ENCODE assay signal across 16 cellular contexts in the genomic region with DNA sequence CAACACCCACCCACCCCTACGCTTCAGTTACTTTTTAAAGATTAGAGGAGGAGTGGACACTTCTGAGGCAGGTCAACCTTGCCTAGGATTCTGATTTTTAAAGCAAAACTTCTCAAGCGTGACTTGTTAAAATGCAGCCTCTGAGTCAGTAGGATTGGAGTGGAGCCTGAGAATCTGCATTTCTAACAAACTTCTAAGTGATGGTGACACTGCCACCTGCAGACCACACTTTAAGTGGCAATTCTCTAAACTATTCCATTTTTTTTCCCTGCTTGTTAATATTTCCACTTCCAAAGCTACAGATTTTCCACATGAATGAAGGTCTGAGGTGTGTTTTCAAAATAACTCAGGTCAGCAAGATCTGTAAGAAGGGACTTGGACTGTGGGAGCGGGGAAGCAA.
DNase-seq lines count a peak whose midpoint lies in the region; ATAC-seq and TF ChIP-seq lines count a peak whose summit lies in the region.
"Had no signal": no experiment of that assay in that cellular context is flagged by ENCODE, and none has a peak within 500 bp of the region (broad histone marks: within the 10 kb centered on the region; RNA-seq: fewer than 3 reads in every experiment).

No MANE protein-coding gene starts in this region.

- H3K27ac Mint-ChIP-seq in osteocyte (ENCODE audit: unreplicated experiment), result no peak overlapping the region
- no peak overlapping the region for H3K27ac Mint-ChIP-seq in activated CD8-positive, alpha-beta T cell treated with anti-CD3 and anti-CD28 coated beads, Interleukin-2, amount 10 ng/mL, durations not matched to agents 7 days and 5 days
- H3K27ac Mint-ChIP-seq: activated CD8-positive, alpha-beta memory T cell treated with anti-CD3 and anti-CD28 coated beads, Interleukin-2, amount 10 ng/mL, durations not matched to agents 7 days and 5 days; activated naive CD4-positive, alpha-beta T cell treated with anti-CD3 and anti-CD28 coated beads, Interleukin-2, amount 50 U/mL, for 24 hours; CD8-positive, alpha-beta T cell had no signal

- no peaks in the 10 kb centered on the region for H3K27me3 ChIP-seq in brain microvascular endothelial cell (replicated peaks)
- H3K27me3 ChIP-seq: esophagus muscularis mucosa, tibial artery had no signal

- POLR2A ChIA-PET in activated CD8-positive, alpha-beta T cell treated with anti-CD3 and anti-CD28 coated beads, Interleukin-2, amount 10 ng/mL, durations not matched to agents 7 days and 5 days (lab: Charles Lee), result no interaction called here

- H3K36me3 Mint-ChIP-seq in osteocyte (ENCODE audit: unreplicated experiment), result peaks cover 2% of the 10 kb centered on the region
- no peaks in the 10 kb centered on the region for H3K36me3 Mint-ChIP-seq in activated CD8-positive, alpha-beta T cell treated with anti-CD3 and anti-CD28 coated beads, Interleukin-2, amount 10 ng/mL, durations not matched to agents 7 days and 5 days (ENCODE audit: low read depth)
- H3K36me3 Mint-ChIP-seq: activated naive CD4-positive, alpha-beta T cell treated with anti-CD3 and anti-CD28 coated beads, Interleukin-2, amount 50 U/mL, for 24 hours; CD8-positive, alpha-beta T cell had no signal

- no peak for ATAC-seq in activated CD8-positive, alpha-beta T cell treated with anti-CD3 and anti-CD28 coated beads, Interleukin-2, amount 10 ng/mL, durations not matched to agents 7 days and 5 days
- ATAC-seq in GM18867 (IDR thresholded peaks at IDR 0.05; ENCODE audit: unreplicated experiment), result no peak
- ATAC-seq: activated CD8-positive, alpha-beta memory T cell treated with anti-CD3 and anti-CD28 coated beads, Interleukin-2, amount 10 ng/mL, durations not matched to agents 7 days and 5 days; CD8-positive, alpha-beta T cell had no signal

- peak; percentile 28 for TF ChIP-seq CTCF in GM12864 (IDR thresholded peaks at IDR 0.05; ENCODE audit: low read depth, low read length, missing control alignments)
- TF ChIP-seq CTCF in brain microvascular endothelial cell (IDR thresholded peaks at IDR 0.05; ENCODE audit: low read depth, low read length, missing control alignments), result peak; percentile 24
- TF ChIP-seq CTCF in osteocyte (IDR thresholded peaks at IDR 0.05), result peak; percentile 18

- no peaks in the 10 kb centered on the region for H3K36me3 ChIP-seq in brain microvascular endothelial cell (replicated peaks)
- H3K36me3 ChIP-seq: esophagus muscularis mucosa, tibial artery had no signal

- no peaks in the 10 kb centered on the region for H3K27me3 Mint-ChIP-seq in osteocyte (ENCODE audit: unreplicated experiment)
- peaks cover 29% of the 10 kb centered on the region for H3K27me3 Mint-ChIP-seq in activated CD8-positive, alpha-beta T cell treated with anti-CD3 and anti-CD28 coated beads, Interleukin-2, amount 10 ng/mL, durations not matched to agents 7 days and 5 days (ENCODE audit: low read depth)

- no peak for TF ChIP-seq EP300 in Ishikawa (IDR thresholded peaks at IDR 0.05; ENCODE audit: borderline replicate concordance)

- TF ChIP-seq RAD21 in Ishikawa (IDR thresholded peaks at IDR 0.05; ENCODE audit: low read depth), result peak; percentile 49; the same call in 1 of the 2 replicates

- no peak overlapping the region for H3K27ac ChIP-seq in brain microvascular endothelial cell
- H3K27ac ChIP-seq: esophagus muscularis mucosa, GM23248, tibial artery, VCaP had no signal

- H3K4me1 Mint-ChIP-seq in osteocyte (ENCODE audit: unreplicated experiment), result peaks cover 22% of the 10 kb centered on the region
- H3K4me1 Mint-ChIP-seq in activated CD8-positive, alpha-beta T cell treated with anti-CD3 and anti-CD28 coated beads, Interleukin-2, amount 10 ng/mL, durations not matched to agents 7 days and 5 days (ENCODE audit: low read depth), result no peaks in the 10 kb centered on the region
- H3K4me1 Mint-ChIP-seq: activated CD8-positive, alpha-beta memory T cell treated with anti-CD3 and anti-CD28 coated beads, Interleukin-2, amount 10 ng/mL, durations not matched to agents 7 days and 5 days; activated naive CD4-positive, alpha-beta T cell treated with anti-CD3 and anti-CD28 coated beads, Interleukin-2, amount 50 U/mL, for 24 hours had no signal

- H3K4me3 ChIP-seq in GM12864 (ENCODE audit: low read depth, low read length), result no peak overlapping the region
- no peak overlapping the region for H3K4me3 ChIP-seq in brain microvascular endothelial cell (ENCODE audit: low read depth, low read length)
- H3K4me3 ChIP-seq: esophagus muscularis mucosa, GM23248, tibial artery had no signal

- DNase-seq in GM12864 (ENCODE audit: low read depth), result no peak
- no peak for DNase-seq in brain microvascular endothelial cell
- DNase-seq in osteocyte (ENCODE audit: extremely low spot score, unreplicated experiment), result no peak
- DNase-seq in activated CD8-positive, alpha-beta T cell treated with anti-CD3 and anti-CD28 coated beads, Interleukin-2, amount 10 ng/mL, durations not matched to agents 7 days and 5 days, result no peak
- no peak for DNase-seq in SKM-1 (lab: John Stamatoyannopoulos, UW; ENCODE audit: unreplicated experiment)
- DNase-seq: activated CD8-positive, alpha-beta memory T cell treated with anti-CD3 and anti-CD28 coated beads, Interleukin-2, amount 10 ng/mL, durations not matched to agents 7 days and 5 days; CD8-positive, alpha-beta T cell; GM23248; NCI-H1417 treated with DMSO at 0.1 percent for 48 hours; occipital lobe; tibial artery had no signal

- CTCF ChIA-PET in activated CD8-positive, alpha-beta T cell treated with anti-CD3 and anti-CD28 coated beads, Interleukin-2, amount 10 ng/mL, durations not matched to agents 7 days and 5 days (lab: Charles Lee), result interaction anchor here (1.3 kb wide), 1 partner anchor 14 kb away, joined by 3 read pairs; no protein-coding TSS in a partner anchor

- H3K9me3 Mint-ChIP-seq in osteocyte (ENCODE audit: unreplicated experiment), result no peaks in the 10 kb centered on the region
- H3K9me3 Mint-ChIP-seq in activated CD8-positive, alpha-beta T cell treated with anti-CD3 and anti-CD28 coated beads, Interleukin-2, amount 10 ng/mL, durations not matched to agents 7 days and 5 days (ENCODE audit: insufficient read depth), result no peaks in the 10 kb centered on the region
- H3K9me3 Mint-ChIP-seq: activated naive CD4-positive, alpha-beta T cell treated with anti-CD3 and anti-CD28 coated beads, Interleukin-2, amount 50 U/mL, for 24 hours; CD8-positive, alpha-beta T cell had no signal

- in situ Hi-C loops in brain microvascular endothelial cell (cut with HindIII; ENCODE audit: low pct_ligation_motif_present, low sequenced_read_pairs), result no loop called here

- H3K4me3 Mint-ChIP-seq in osteocyte (ENCODE audit: unreplicated experiment), result no peak overlapping the region
- no peak overlapping the region for H3K4me3 Mint-ChIP-seq in activated CD8-positive, alpha-beta T cell treated with anti-CD3 and anti-CD28 coated beads, Interleukin-2, amount 10 ng/mL, durations not matched to agents 7 days and 5 days
- H3K4me3 Mint-ChIP-seq: activated CD8-positive, alpha-beta memory T cell treated with anti-CD3 and anti-CD28 coated beads, Interleukin-2, amount 10 ng/mL, durations not matched to agents 7 days and 5 days; activated naive CD4-positive, alpha-beta T cell treated with anti-CD3 and anti-CD28 coated beads, Interleukin-2, amount 50 U/mL, for 24 hours; CD8-positive, alpha-beta T cell had no signal

TF ChIP-seq in Ishikawa, 13 proteins besides CTCF, POLR2A, EP300 and RAD21 (continues in another document):
- TF ChIP-seq ZBTB7A (IDR thresholded peaks at IDR 0.05; ENCODE audit: low read depth) (no peak), TCF12 (IDR thresholded peaks at IDR 0.05; ENCODE audit: low read depth) (no peak), CEBPB (IDR thresholded peaks at IDR 0.05) (no peak), YY1 (IDR thresholded peaks at IDR 0.05; ENCODE audit: low read depth) (no peak), EGR1 (IDR thresholded peaks at IDR 0.05) (no peak), CREB1 (IDR thresholded peaks at IDR 0.05; ENCODE audit: low read depth) (no peak), NFIC (IDR thresholded peaks at IDR 0.05) (no peak), FOXM1 (IDR thresholded peaks at IDR 0.05; ENCODE audit: borderline replicate concordance, low read depth) (no peak), TAF1 (IDR thresholded peaks at IDR 0.05; ENCODE audit: low read depth) (no peak), TEAD4 (IDR thresholded peaks at IDR 0.05) (no peak)
- TF ChIP-seq, protein P1, sequence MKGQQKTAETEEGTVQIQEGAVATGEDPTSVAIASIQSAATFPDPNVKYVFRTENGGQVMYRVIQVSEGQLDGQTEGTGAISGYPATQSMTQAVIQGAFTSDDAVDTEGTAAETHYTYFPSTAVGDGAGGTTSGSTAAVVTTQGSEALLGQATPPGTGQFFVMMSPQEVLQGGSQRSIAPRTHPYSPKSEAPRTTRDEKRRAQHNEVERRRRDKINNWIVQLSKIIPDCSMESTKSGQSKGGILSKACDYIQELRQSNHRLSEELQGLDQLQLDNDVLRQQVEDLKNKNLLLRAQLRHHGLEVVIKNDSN (IDR thresholded peaks at IDR 0.05), result no peak
- TF ChIP-seq, protein P2, sequence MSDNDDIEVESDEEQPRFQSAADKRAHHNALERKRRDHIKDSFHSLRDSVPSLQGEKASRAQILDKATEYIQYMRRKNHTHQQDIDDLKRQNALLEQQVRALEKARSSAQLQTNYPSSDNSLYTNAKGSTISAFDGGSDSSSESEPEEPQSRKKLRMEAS (IDR thresholded peaks at IDR 0.05), result no peak
